8 cellular contexts compared by ENCODE assay signal in genomic region chr5:100827481-100827889, GRCh38.
DNase-seq lines count a peak whose midpoint lies in the region; ATAC-seq lines count a peak whose summit lies in the region.

No MANE protein-coding gene starts in this region.

- peaks cover 21% of the 10 kb centered on the region for H3K4me1 ChIP-seq in skeletal muscle satellite cell (ENCODE audit: control insufficient read depth, insufficient read depth, low read length)

- H3K27ac Mint-ChIP-seq in activated T-cell treated with anti-CD3 and anti-CD28 coated beads, Interleukin-2, amount 50 U/mL, for 72 hours = peak overlapping the region; percentile 74

- no peaks in the 10 kb centered on the region for H3K27me3 ChIP-seq in skeletal muscle satellite cell (ENCODE audit: control insufficient read depth, insufficient read depth, low read length)

- peaks cover 0 to 3% of the 10 kb centered on the region in 2 donors for H3K9me3 Mint-ChIP-seq in activated T-cell treated with anti-CD3 and anti-CD28 coated beads, Interleukin-2, amount 50 U/mL, for 72 hours

- peak; percentile 31 to 41 for ATAC-seq in activated T-cell treated with anti-CD3 and anti-CD28 coated beads, Interleukin-2, amount 50 U/mL, for 72 hours (replicated peaks in 1 of 2)
- peak; percentile 21 for ATAC-seq in HG02885 (IDR thresholded peaks at IDR 0.05; ENCODE audit: poor library complexity, unreplicated experiment)

- H3K4me3 ChIP-seq in skeletal muscle satellite cell (ENCODE audit: low read length) = no peak overlapping the region

- DNase-seq in activated T-cell treated with anti-CD3 and anti-CD28 coated beads, Interleukin-2, amount 50 U/mL, for 72 hours = no peak
- DNase-seq in activated T-cell treated with anti-CD3 and anti-CD28 coated beads for 4 hours = no peak
- DNase-seq in NCI-H2171 treated with DMSO at 0.1 percent for 48 hours (lab: John Stamatoyannopoulos, UW) = peak; percentile 33
- peak; percentile 82 for DNase-seq in dermis blood vessel endothelial cell
- DNase-seq in stimulated activated CD4-positive, alpha-beta T cell treated with anti-CD3 and anti-CD28 coated beads, Interleukin-1b, Interleukin-23, amount 100 ng/mL, for 48 hours = no peak
- no peak for DNase-seq in DMS114 treated with DMSO at 0.1 percent for 48 hours (lab: John Stamatoyannopoulos, UW; ENCODE audit: unreplicated experiment)

- peak overlapping the region; percentile 61 for H3K9ac ChIP-seq in skeletal muscle satellite cell (ENCODE audit: low read depth, low read length)

- H3K4me1 Mint-ChIP-seq in activated T-cell treated with anti-CD3 and anti-CD28 coated beads, Interleukin-2, amount 50 U/mL, for 72 hours (ENCODE audit: low read depth) = peaks cover 48% of the 10 kb centered on the region

- no peaks in the 10 kb centered on the region for H3K9me3 ChIP-seq in skeletal muscle satellite cell (replicated peaks; ENCODE audit: low read length)

- H3K27me3 Mint-ChIP-seq in activated T-cell treated with anti-CD3 and anti-CD28 coated beads, Interleukin-2, amount 50 U/mL, for 72 hours (ENCODE audit: low read depth) = no peaks in the 10 kb centered on the region

- H3K36me3 ChIP-seq in skeletal muscle satellite cell (ENCODE audit: insufficient read depth, low read length) = no peaks in the 10 kb centered on the region

- H3K36me3 Mint-ChIP-seq in activated T-cell treated with anti-CD3 and anti-CD28 coated beads, Interleukin-2, amount 50 U/mL, for 72 hours (ENCODE audit: insufficient read depth in 2 of 2) = peaks cover 1 to 18% of the 10 kb centered on the region in 2 donors

- peak overlapping the region; percentile 45 to 75 for H3K4me3 Mint-ChIP-seq in activated T-cell treated with anti-CD3 and anti-CD28 coated beads, Interleukin-2, amount 50 U/mL, for 72 hours

- H3K4me2 ChIP-seq in skeletal muscle satellite cell (ENCODE audit: low read length) = peak overlapping the region; percentile 32

Comparison
In these comparisons a context has a peak if more than half of its experiments do, and no peak if none do; other contexts are left out.
1. DNase-seq: peak in NCI-H2171 treated with DMSO at 0.1 percent for 48 hours (single experiment) and dermis blood vessel endothelial cell (single experiment); none in activated T-cell treated with anti-CD3 and anti-CD28 coated beads, Interleukin-2, amount 50 U/mL, for 72 hours (0 of 2), activated T-cell treated with anti-CD3 and anti-CD28 coated beads for 4 hours (single experiment), stimulated activated CD4-positive, alpha-beta T cell treated with anti-CD3 and anti-CD28 coated beads, Interleukin-1b, Interleukin-23, amount 100 ng/mL, for 48 hours (single experiment) and DMS114 treated with DMSO at 0.1 percent for 48 hours (single experiment).